ENCODE assay signal across 8 cellular contexts in the genomic region with DNA sequence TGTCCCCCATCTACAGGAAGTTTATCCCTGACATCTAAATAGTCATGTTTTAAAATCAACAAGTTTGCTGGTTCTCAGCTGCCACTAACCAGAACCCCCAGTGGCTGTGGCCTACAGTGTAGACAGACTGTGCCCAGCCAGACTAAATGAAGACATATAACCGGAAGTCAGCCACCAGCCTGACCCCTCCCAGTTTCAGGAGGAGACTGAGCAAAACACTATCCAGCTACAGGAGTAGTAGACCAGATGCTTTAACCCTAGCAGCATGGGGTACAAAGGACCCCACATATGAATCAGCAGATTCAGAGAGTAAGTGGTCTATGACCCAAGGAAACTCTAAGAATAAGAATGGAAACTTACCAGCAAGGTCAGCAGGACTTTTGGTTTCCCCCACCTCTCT.
A peak's percentile ranks its signal among the peaks of the same experiment; 100 is the strongest.
DNase-seq lines count a peak whose midpoint lies in the region; ATAC-seq and TF ChIP-seq lines count a peak whose summit lies in the region.

No MANE protein-coding gene starts in this region.

- no peak for TF ChIP-seq CTCF in suprapubic skin (IDR thresholded peaks at IDR 0.05)

- peaks cover 43% of the 10 kb centered on the region for H3K4me1 ChIP-seq in suprapubic skin

- no peaks in the 10 kb centered on the region for H3K9me3 ChIP-seq in suprapubic skin

- WGBS in suprapubic skin, result 38% methylated on average over 1 of the region's 1 CpG

- H3K27me3 ChIP-seq in suprapubic skin, result no peaks in the 10 kb centered on the region

- TF ChIP-seq EP300 in suprapubic skin (IDR thresholded peaks at IDR 0.05), result no peak

- ATAC-seq in GM19452 (IDR thresholded peaks at IDR 0.05; ENCODE audit: unreplicated experiment), result peak; percentile 83

- DNase-seq in ELR (ENCODE audit: low read depth) (peak; percentile 34), NCI-H526 treated with DMSO at 0.1 percent for 48 hours (lab: John Stamatoyannopoulos, UW) (peak; percentile 39), epithelial cell of prostate (ENCODE audit: low read depth, low spot score) (no peak), suprapubic skin (ENCODE audit: low spot score in 2 of 2) (no peak), NCI-H1436 treated with DMSO at 0.1 percent for 48 hours (lab: John Stamatoyannopoulos, UW) (no peak), anterior cingulate cortex (lab: John Stamatoyannopoulos, UW) (no peak), NCI-H2196 (lab: John Stamatoyannopoulos, UW; ENCODE audit: unreplicated experiment) (no peak)

- TF ChIP-seq POLR2A in suprapubic skin (IDR thresholded peaks at IDR 0.05), result no peak

- H3K27ac ChIP-seq in epithelial cell of prostate (peak overlapping the region; percentile 8), suprapubic skin (peak overlapping the region; percentile 8)

- H3K4me3 ChIP-seq in suprapubic skin, result no peak overlapping the region

- no peaks in the 10 kb centered on the region for H3K36me3 ChIP-seq in suprapubic skin

Comparison
In these comparisons a context has a peak if more than half of its experiments do, and no peak if none do; other contexts are left out.
1. DNase-seq: peak in ELR (single experiment) and NCI-H526 treated with DMSO at 0.1 percent for 48 hours (single experiment); none in epithelial cell of prostate (single experiment), suprapubic skin (0 of 2), NCI-H1436 treated with DMSO at 0.1 percent for 48 hours (single experiment), anterior cingulate cortex (0 of 58) and NCI-H2196 (single experiment).